In genomic region chr16:89837014-89837546, GRCh38 we compare ENCODE assay signal across 13 cellular contexts. TPM values are rescaled to one million over a fixed set of nuclear protein-coding genes. Genes with fewer than 3 reads are reported as not detected.
DNase-seq lines count a peak whose midpoint lies in the region; ATAC-seq, FAIRE-seq and TF ChIP-seq lines count a peak whose summit lies in the region.
"Had no signal": no experiment of that assay in that cellular context is flagged by ENCODE, and none has a peak within 500 bp of the region (broad histone marks: within the 10 kb centered on the region; RNA-seq: fewer than 3 reads in every experiment).

No MANE protein-coding gene starts in this region.

- FAIRE-seq in A549 (lab: Jason Lieb, UNC) (no peak), K562 (lab: Jason Lieb, UNC) (no peak), GM12892 (lab: Jason Lieb, UNC) (no peak), frontal cortex (lab: Jason Lieb, UNC) (no peak)
- FAIRE-seq: G401.6 had no signal

- intact Hi-C loops in K562 (cut with micrococcal nuclease): no loop called here

- TF ChIP-seq RAD21 in A549 (conservative IDR thresholded peaks at IDR 0.05 in 1 of 2, IDR thresholded peaks at IDR 0.05 in 1 of 2) (no peak), K562 (CRISPR knock-in tag; conservative IDR thresholded peaks at IDR 0.05 in 1 of 2, IDR thresholded peaks at IDR 0.05 in 1 of 2) (no peak)

- in situ Hi-C loops in K562 (cut with MboI): no loop called here

- peak overlapping the region; percentile 57 to 67; a peak in 5 of 6 replicates for H3K27ac ChIP-seq in A549
- H3K27ac ChIP-seq in DOHH2 (ENCODE audit: low read depth, low read length): no peak overlapping the region
- no peak overlapping the region for H3K27ac ChIP-seq in K562 (ENCODE audit: extremely low read depth, low read depth, low read length)
- H3K27ac ChIP-seq: SJSA1 had no signal

- DNase-seq in A549 (ENCODE audit: low read depth in 1 of 2, low spot score in 1 of 2): no peak
- DNase-seq in K562 (ENCODE audit: extremely low read depth in 1 of 4, low spot score in 3 of 4): no peak
- DNase-seq in GM12892 (ENCODE audit: insufficient read length): no peak
- DNase-seq in foreskin melanocyte: no peak
- no peak for DNase-seq in frontal cortex (ENCODE audit: low spot score in 2 of 2)
- DNase-seq in KG1 (lab: John Stamatoyannopoulos, UW): no peak
- DNase-seq: H9; mammary epithelial cell; stimulated activated naive B cell treated with anti-CD40 and anti-IgM and Interleukin-4, amounts not matched to agents 10 μg/mL and 1 μg/mL and 100 μg/mL, for 72 hours had no signal

- no peak overlapping the region for H3K4me3 ChIP-seq in A549
- peak overlapping the region; percentile 60; the same call in 1 of the 2 replicates for H3K4me3 ChIP-seq in DOHH2 (ENCODE audit: low read length)
- H3K4me3 ChIP-seq in K562: no peak overlapping the region
- H3K4me3 ChIP-seq in mucosa of stomach (ENCODE audit: low read length): peak overlapping the region; percentile 22
- H3K4me3 ChIP-seq: SJSA1 had no signal

- no peaks in the 10 kb centered on the region for H3K79me2 ChIP-seq in DOHH2 (ENCODE audit: control insufficient read depth, low read length)
- no peaks in the 10 kb centered on the region for H3K79me2 ChIP-seq in K562 (ENCODE audit: control insufficient read depth, insufficient read depth, low read length)

- H3K36me3 ChIP-seq in DOHH2 (ENCODE audit: control insufficient read depth, low read length): no peaks in the 10 kb centered on the region
- H3K36me3 ChIP-seq in K562 (ENCODE audit: control insufficient read depth, insufficient read depth, low read length): peaks cover 2% of the 10 kb centered on the region; the same call in 1 of the 3 replicates
- H3K36me3 ChIP-seq in mucosa of stomach (ENCODE audit: control insufficient read depth, insufficient read depth, low read length): no peaks in the 10 kb centered on the region
- H3K36me3 ChIP-seq: SJSA1 had no signal

- 90% methylated on average over 15 of the region's 17 CpGs for WGBS in A549 (ENCODE audit: missing lambda C conversion rate)
- 90% methylated on average over 17 of the region's 17 CpGs for WGBS in K562 (ENCODE audit: insufficient coverage, low coverage, missing lambda C conversion rate)

- TF ChIP-seq EP300 in A549 (IDR thresholded peaks at IDR 0.05): no peak
- no peak for TF ChIP-seq EP300 in K562 (IDR thresholded peaks at IDR 0.05; ENCODE audit: low read length)

- H3K9ac ChIP-seq in K562 (ENCODE audit: insufficient read depth in 1 of 2, low read depth in 2 of 2, low read length in 2 of 2) (peak overlapping the region in 1 of 2 experiments; percentile 76; a peak in 1 of 4 replicates), mucosa of stomach (ENCODE audit: low read length) (peak overlapping the region; percentile 66)

- H3K9me1 ChIP-seq in K562 (ENCODE audit: control insufficient read depth, insufficient read depth, low read length): no peaks in the 10 kb centered on the region

- ATAC-seq in A549 (peak; percentile 20; a peak in 2 of 6 replicates), K562 (no peak)

- POLR2A ChIA-PET in A549 (lab: Yijun Ruan, JAX) (interaction anchor here (0.9 kb wide), 1 partner anchor 36 kb away, joined by 5 read pairs; the partner anchor contains the start of gene TCF25), K562 (lab: Yijun Ruan, JAX) (interaction anchor here (0.6 kb wide), 1 partner anchor 9 kb away, joined by 3 read pairs; the partner anchor contains the start of gene SPIRE2)

- H3K9me3 ChIP-seq in A549 (no peaks in the 10 kb centered on the region), DOHH2 (ENCODE audit: control insufficient read depth, insufficient read depth, low read length) (no peaks in the 10 kb centered on the region), K562 (replicated peaks; ENCODE audit: control insufficient read depth, insufficient read depth, low read depth, low read length) (no peaks in the 10 kb centered on the region; the same call in 1 of the 2 replicates), mucosa of stomach (ENCODE audit: control insufficient read depth, low read length) (no peaks in the 10 kb centered on the region)
- H3K9me3 ChIP-seq: SJSA1 had no signal

- no peaks in the 10 kb centered on the region for H3K9me2 ChIP-seq in DOHH2 (replicated peaks; ENCODE audit: control insufficient read depth, low read length)

- TF ChIP-seq CTCF in A549 (IDR thresholded peaks at IDR 0.05): no peak
- TF ChIP-seq CTCF in DOHH2 (IDR thresholded peaks at IDR 0.05; ENCODE audit: low read depth, low read length, poor library complexity, severe bottlenecking): no peak
- no peak for TF ChIP-seq CTCF in K562 (IDR thresholded peaks at IDR 0.05 in 2 of 3, conservative IDR thresholded peaks at IDR 0.05 in 1 of 3; ENCODE audit: insufficient read depth in 2 of 3, low read depth in 1 of 3, low read length in 3 of 3)

- H3K4me2 ChIP-seq in A549 (peak overlapping the region; percentile 66), DOHH2 (ENCODE audit: low read length) (peak overlapping the region; percentile 66), K562 (ENCODE audit: insufficient read depth, low read length) (no peak overlapping the region)

- no peak for TF ChIP-seq POLR2A in A549 (IDR thresholded peaks at IDR 0.05; ENCODE audit: low read length)
- TF ChIP-seq POLR2A in K562 (conservative IDR thresholded peaks at IDR 0.05): no peak
- TF ChIP-seq POLR2A in GM12892 (IDR thresholded peaks at IDR 0.05; ENCODE audit: low read depth, low read length): no peak

- H3F3A ChIP-seq in DOHH2 (ENCODE audit: control insufficient read depth, insufficient read depth): no peaks in the 10 kb centered on the region; the same call in 1 of the 2 replicates

- no TSS peak for BruUV-seq in K562 (replicated peaks; lab: Mats Ljungman, UMichigan)

- H2AFZ ChIP-seq in K562 (ENCODE audit: low read depth, low read length): no peak overlapping the region

- no peaks in the 10 kb centered on the region for H4K20me1 ChIP-seq in DOHH2 (ENCODE audit: control insufficient read depth, insufficient read depth, low read depth, low read length)
- H4K20me1 ChIP-seq in K562 (replicated peaks; ENCODE audit: control insufficient read depth, insufficient read depth, low read length): no peaks in the 10 kb centered on the region

- H3K4me1 ChIP-seq in A549 (peaks cover 14% of the 10 kb centered on the region), DOHH2 (ENCODE audit: control insufficient read depth, low read length) (peaks cover 50% of the 10 kb centered on the region), K562 (replicated peaks in 1 of 2; ENCODE audit: control insufficient read depth in 2 of 2, insufficient read depth in 2 of 2, low read length in 2 of 2) (peaks cover 3 to 26% of the 10 kb centered on the region in 2 experiments; a peak in 3 of 5 replicates), mucosa of stomach (ENCODE audit: control insufficient read depth, insufficient read depth, low read length) (peaks cover 59% of the 10 kb centered on the region)

- H3K27me3 ChIP-seq in DOHH2 (ENCODE audit: control insufficient read depth, low read length): no peaks in the 10 kb centered on the region
- H3K27me3 ChIP-seq in K562 (ENCODE audit: control insufficient read depth in 2 of 2, insufficient read depth in 2 of 2, low read length in 2 of 2): no peaks in the 10 kb centered on the region
- no peaks in the 10 kb centered on the region for H3K27me3 ChIP-seq in mucosa of stomach (ENCODE audit: control insufficient read depth, insufficient read depth, low read length)
- H3K27me3 ChIP-seq: SJSA1 had no signal

- CTCF ChIA-PET in A549 (lab: Yijun Ruan, JAX) (interaction anchor here (0.8 to 2.9 kb wide), 4 partner anchors 23 to 81 kb away, joined by 3 to 25 read pairs (median 3); partner anchors contain the start of gene MC1R), K562 (lab: Yijun Ruan, JAX; ENCODE audit: low intra/inter-chr PET ratio) (no interaction called here)

RNA-seq across cellular contexts. Expression of gene SPIRE2, which starts 8.8 kb away (rescaled TPM):
- polyA plus RNA-seq in A549 (2011; rRNA removed) (6.0 and 7.7 TPM in 2 replicates), A549 (2017; fragmentation: RNase III; extraction: RNeasy Plus Mini Kit Qiagen cat#74134 plus additional on column Dnase treatment) (8.2 to 9.9 TPM (median 9.7 TPM) in 3 replicates), K562 (2011; rRNA removed) (4.7 and 6.0 TPM in 2 replicates), K562 (2014; fragmentation: Illumina TruSeq; extraction: Trizol) (3.9 and 4.0 TPM in 2 replicates), K562 (2014; fragmentation: Nextera tagmentation; extraction: Ambion mirVana) (under 1 TPM; 0.70 to 0.76 TPM), K562 (2014; rRNA removed) (5.5 and 7.5 TPM in 2 replicates)
- polyA plus RNA-seq in A549 (2012; cell fraction: cytosol; rRNA removed): 14.0 and 16.6 TPM in 2 replicates
- 48.1 and 50.7 TPM in 2 replicates for polyA plus RNA-seq in A549 (2012; cell fraction: nucleus; rRNA removed)
- 6.4 and 7.1 TPM in 2 replicates for polyA minus RNA-seq in A549 (2011; rRNA and poly(A)+ RNA removed)
- total RNA-seq in K562 (2011; cell fraction: chromatin; rRNA removed; ENCODE audit: low replicate concordance): 16.2 and 31.3 TPM in 2 replicates
- total RNA-seq in K562 (2011; cell fraction: nucleolus; rRNA removed): 15.7 and 25.0 TPM in 2 replicates
- total RNA-seq in K562 (2011; cell fraction: nucleoplasm; rRNA removed): 13.4 and 13.9 TPM in 2 replicates
- total RNA-seq in K562 (2014; rRNA removed) (6.5 and 6.9 TPM in 2 replicates), K562 (2014; rRNA removed; fragmentation: Illumina TruSeq; extraction: Trizol) (2.9 TPM in 2 replicates), K562 (2015; rRNA removed; fragmentation: Illumina TruSeq; extraction: Trizol) (4.1 and 4.6 TPM in 2 replicates), K562 (2021) (6.9 and 8.9 TPM in 2 replicates), frontal cortex (14.7 TPM)
- polyA plus RNA-seq in K562 (2011; cell fraction: cytosol; rRNA removed): 4.6 and 8.1 TPM in 2 replicates
- 19.7 and 32.5 TPM in 2 replicates for polyA plus RNA-seq in K562 (2011; cell fraction: nucleus; rRNA removed)
- 3.8 and 5.7 TPM in 2 replicates for polyA plus RNA-seq in K562 (2012)
- 2.1 and 3.5 TPM in 2 replicates for polyA minus RNA-seq in K562 (2011; rRNA and poly(A)+ RNA removed)
- polyA minus RNA-seq in K562 (2011; cell fraction: cytosol; rRNA and poly(A)+ RNA removed): 4.3 and 7.3 TPM in 2 replicates
- 6.5 and 8.2 TPM in 2 replicates for polyA minus RNA-seq in K562 (2011; cell fraction: nucleus; rRNA and poly(A)+ RNA removed)
- polyA plus RNA-seq in GM12892 (2012; ENCODE audit: missing spikeins): 0.76 TPM

RNA-seq across cellular contexts. Expression of gene FANCA, which starts 20.6 kb away (rescaled TPM):
- polyA plus RNA-seq in A549 (2011; rRNA removed) (36.8 and 37.5 TPM in 2 replicates), A549 (2017; fragmentation: RNase III; extraction: RNeasy Plus Mini Kit Qiagen cat#74134 plus additional on column Dnase treatment) (38.4 to 42.0 TPM (median 39.3 TPM) in 3 replicates), K562 (2011; rRNA removed) (65.4 and 83.5 TPM in 2 replicates), K562 (2014; fragmentation: Illumina TruSeq; extraction: Trizol) (72.8 and 78.9 TPM in 2 replicates), K562 (2014; fragmentation: Nextera tagmentation; extraction: Ambion mirVana) (1 to 10 TPM; 6.9 to 9.3 TPM), K562 (2014; rRNA removed) (114 TPM in 2 replicates)
- 53.9 and 61.4 TPM in 2 replicates for polyA plus RNA-seq in A549 (2012; cell fraction: cytosol; rRNA removed)
- polyA plus RNA-seq in A549 (2012; cell fraction: nucleus; rRNA removed): 315 and 345 TPM in 2 replicates
- 57.3 and 64.3 TPM in 2 replicates for polyA minus RNA-seq in A549 (2011; rRNA and poly(A)+ RNA removed)
- 912 and 1,798 TPM in 2 replicates for total RNA-seq in K562 (2011; cell fraction: chromatin; rRNA removed; ENCODE audit: low replicate concordance)
- total RNA-seq in K562 (2011; cell fraction: nucleolus; rRNA removed): 750 and 775 TPM in 2 replicates
- total RNA-seq in K562 (2011; cell fraction: nucleoplasm; rRNA removed): 650 and 708 TPM in 2 replicates
- total RNA-seq in K562 (2014; rRNA removed) (53.4 and 72.0 TPM in 2 replicates), K562 (2014; rRNA removed; fragmentation: Illumina TruSeq; extraction: Trizol) (40.2 and 48.6 TPM in 2 replicates), K562 (2015; rRNA removed; fragmentation: Illumina TruSeq; extraction: Trizol) (46.4 and 51.6 TPM in 2 replicates), K562 (2021) (108 and 115 TPM in 2 replicates), frontal cortex (8.2 TPM)
- 48.3 and 57.4 TPM in 2 replicates for polyA plus RNA-seq in K562 (2011; cell fraction: cytosol; rRNA removed)
- polyA plus RNA-seq in K562 (2011; cell fraction: nucleus; rRNA removed): 378 and 509 TPM in 2 replicates
- 61.8 and 65.9 TPM in 2 replicates for polyA plus RNA-seq in K562 (2012)
- 109 and 120 TPM in 2 replicates for polyA minus RNA-seq in K562 (2011; rRNA and poly(A)+ RNA removed)
- 54.5 and 57.5 TPM in 2 replicates for polyA minus RNA-seq in K562 (2011; cell fraction: cytosol; rRNA and poly(A)+ RNA removed)
- polyA minus RNA-seq in K562 (2011; cell fraction: nucleus; rRNA and poly(A)+ RNA removed): 197 and 206 TPM in 2 replicates
- 62.7 TPM for polyA plus RNA-seq in GM12892 (2012; ENCODE audit: missing spikeins)

RNA-seq across cellular contexts. Expression of gene TCF25, which starts 36.3 kb away (rescaled TPM):
- polyA plus RNA-seq in A549 (2011; rRNA removed): 80.4 and 125 TPM in 2 replicates
- polyA plus RNA-seq in A549 (2012; cell fraction: cytosol; rRNA removed): 137 and 156 TPM in 2 replicates
- 508 and 516 TPM in 2 replicates for polyA plus RNA-seq in A549 (2012; cell fraction: nucleus; rRNA removed)
- polyA plus RNA-seq in A549 (2017; fragmentation: RNase III; extraction: RNeasy Plus Mini Kit Qiagen cat#74134 plus additional on column Dnase treatment): 116 to 125 TPM (median 122 TPM) in 3 replicates
- 77.0 and 79.2 TPM in 2 replicates for polyA minus RNA-seq in A549 (2011; rRNA and poly(A)+ RNA removed)
- total RNA-seq in K562 (2011; cell fraction: chromatin; rRNA removed; ENCODE audit: low replicate concordance): 678 and 1,286 TPM in 2 replicates
- total RNA-seq in K562 (2011; cell fraction: nucleolus; rRNA removed): 495 and 571 TPM in 2 replicates
- 387 and 470 TPM in 2 replicates for total RNA-seq in K562 (2011; cell fraction: nucleoplasm; rRNA removed)
- 102 and 110 TPM in 2 replicates for total RNA-seq in K562 (2014; rRNA removed)
- 37.2 and 38.0 TPM in 2 replicates for total RNA-seq in K562 (2014; rRNA removed; fragmentation: Illumina TruSeq; extraction: Trizol)
- total RNA-seq in K562 (2015; rRNA removed; fragmentation: Illumina TruSeq; extraction: Trizol): 63.2 and 65.1 TPM in 2 replicates
- 123 and 140 TPM in 2 replicates for total RNA-seq in K562 (2021)
- 83.8 and 123 TPM in 2 replicates for polyA plus RNA-seq in K562 (2011; rRNA removed)
- polyA plus RNA-seq in K562 (2011; cell fraction: cytosol; rRNA removed): 86.7 and 116 TPM in 2 replicates
- 392 and 540 TPM in 2 replicates for polyA plus RNA-seq in K562 (2011; cell fraction: nucleus; rRNA removed)
- 147 and 150 TPM in 2 replicates for polyA plus RNA-seq in K562 (2012)
- 87.5 and 96.8 TPM in 2 replicates for polyA plus RNA-seq in K562 (2014; fragmentation: Illumina TruSeq; extraction: Trizol)
- polyA plus RNA-seq in K562 (2014; fragmentation: Nextera tagmentation; extraction: Ambion mirVana): 1 to 10 TPM; 9.0 TPM
- polyA plus RNA-seq in K562 (2014; rRNA removed): 122 and 154 TPM in 2 replicates
- 51.2 and 58.2 TPM in 2 replicates for polyA minus RNA-seq in K562 (2011; rRNA and poly(A)+ RNA removed)
- 47.2 and 50.0 TPM in 2 replicates for polyA minus RNA-seq in K562 (2011; cell fraction: cytosol; rRNA and poly(A)+ RNA removed)
- 72.7 and 97.1 TPM in 2 replicates for polyA minus RNA-seq in K562 (2011; cell fraction: nucleus; rRNA and poly(A)+ RNA removed)
- polyA plus RNA-seq in GM12892 (2012; ENCODE audit: missing spikeins): 91.9 TPM
- 177 TPM for total RNA-seq in frontal cortex

Comparison
In these comparisons a context has a peak if more than half of its experiments do, and no peak if none do; other contexts are left out.
1. H3K27ac ChIP-seq: peak in A549 (2 of 2); none in DOHH2 (single experiment) and K562 (single experiment).
2. H3K4me3 ChIP-seq: peak in DOHH2 (single experiment) and mucosa of stomach (single experiment); none in A549 (single experiment) and K562 (single experiment).